ENCODE assay signal across 8 cellular contexts in genomic region chr1:44036409-44037111, GRCh38. TPM values are rescaled to one million over a fixed set of nuclear protein-coding genes. Genes with fewer than 3 reads are reported as not detected.
DNase-seq lines count a peak whose midpoint lies in the region; ATAC-seq and TF ChIP-seq lines count a peak whose summit lies in the region.

No MANE protein-coding gene starts in this region.

- BruUV-seq in Caco-2 (replicated peaks; lab: Mats Ljungman, UMichigan) (no TSS peak), PC-9 (replicated peaks; lab: Mats Ljungman, UMichigan) (no TSS peak)

- H3K27me3 ChIP-seq in Caco-2 (replicated peaks; ENCODE audit: control insufficient read depth, insufficient read depth, low read length) (no peaks in the 10 kb centered on the region), PC-9 (ENCODE audit: insufficient read depth, low read depth) (no peaks in the 10 kb centered on the region), esophagus squamous epithelium (no peaks in the 10 kb centered on the region)

- H3F3A ChIP-seq in PC-9 (ENCODE audit: insufficient read depth, low read depth): peaks cover 31% of the 10 kb centered on the region; the same call in 1 of the 2 replicates

- H3K9me3 ChIP-seq in Caco-2: no peaks in the 10 kb centered on the region
- H3K9me3 ChIP-seq in PC-9 (ENCODE audit: insufficient read depth, low read depth): no peaks in the 10 kb centered on the region
- H3K9me3 ChIP-seq in esophagus squamous epithelium: no peaks in the 10 kb centered on the region

- H3K36me3 ChIP-seq in Caco-2 (ENCODE audit: control insufficient read depth, insufficient read depth, low read length) (no peaks in the 10 kb centered on the region), PC-9 (ENCODE audit: low read depth) (no peaks in the 10 kb centered on the region), esophagus squamous epithelium (no peaks in the 10 kb centered on the region)

- CTCF ChIA-PET in Caco-2 (lab: Charles Lee): interaction anchor here (0.7 to 1.8 kb wide), 7 partner anchors 12 to 273 kb away, joined by 3 to 16 read pairs (median 4); no protein-coding TSS in a partner anchor
- CTCF ChIA-PET in PC-9 (lab: Charles Lee): interaction anchor here (0.6 to 2.5 kb wide), 6 partner anchors 12 to 274 kb away, joined by 3 to 25 read pairs (median 4); no protein-coding TSS in a partner anchor

- no peak overlapping the region for H2AFZ ChIP-seq in PC-9

- TF ChIP-seq POLR2A in esophagus squamous epithelium (IDR thresholded peaks at IDR 0.05): no peak

- H3K9me2 ChIP-seq in PC-9 (ENCODE audit: insufficient read depth): no peaks in the 10 kb centered on the region

- peak overlapping the region; percentile 20; the same call in 1 of the 2 replicates for H3K27ac ChIP-seq in PC-9
- peak overlapping the region; percentile 26 to 71 (median 62) for H3K27ac ChIP-seq in esophagus squamous epithelium
- peak overlapping the region; percentile 89 for H3K27ac ChIP-seq in substantia nigra (ENCODE audit: low read depth, low read length, poor library complexity, severe bottlenecking)

- H3K36me3 Mint-ChIP-seq in Caco-2 (ENCODE audit: insufficient read depth, unreplicated experiment): no peaks in the 10 kb centered on the region
- no peaks in the 10 kb centered on the region for H3K36me3 Mint-ChIP-seq in activated T-cell treated with anti-CD3 and anti-CD28 coated beads, Interleukin-2, amount 50 U/mL, for 24 hours (ENCODE audit: low read depth)
- no peaks in the 10 kb centered on the region for H3K36me3 Mint-ChIP-seq in natural killer cell treated with Interleukin-12 subunit alpha and Interleukin-12 subunit beta and Interleukin-15 and Interleukin-18, amount 100 ng/mL, for 72 hours

- H3K79me2 ChIP-seq in PC-9 (ENCODE audit: low read depth): no peaks in the 10 kb centered on the region

- H3K27ac Mint-ChIP-seq in Caco-2 (ENCODE audit: unreplicated experiment): peak overlapping the region; percentile 48
- no peak overlapping the region for H3K27ac Mint-ChIP-seq in activated T-cell treated with anti-CD3 and anti-CD28 coated beads, Interleukin-2, amount 50 U/mL, for 24 hours
- no peak overlapping the region for H3K27ac Mint-ChIP-seq in natural killer cell treated with Interleukin-12 subunit alpha and Interleukin-12 subunit beta and Interleukin-15 and Interleukin-18, amount 100 ng/mL, for 72 hours

- POLR2A ChIA-PET in Caco-2 (lab: Charles Lee) (no interaction called here), PC-9 (lab: Charles Lee; ENCODE audit: unreplicated experiment) (no interaction called here)

- no peaks in the 10 kb centered on the region for H4K20me1 ChIP-seq in PC-9 (ENCODE audit: insufficient read depth)

- H3K4me1 ChIP-seq in Caco-2: peaks cover 15% of the 10 kb centered on the region
- peaks cover 27% of the 10 kb centered on the region for H3K4me1 ChIP-seq in PC-9 (replicated peaks; ENCODE audit: insufficient read depth)
- H3K4me1 ChIP-seq in esophagus squamous epithelium: peaks cover 8 to 57% (median 33%) of the 10 kb centered on the region in 3 donors

- H3K4me3 Mint-ChIP-seq in Caco-2 (ENCODE audit: unreplicated experiment): no peak overlapping the region
- H3K4me3 Mint-ChIP-seq in activated T-cell treated with anti-CD3 and anti-CD28 coated beads, Interleukin-2, amount 50 U/mL, for 24 hours: no peak overlapping the region
- no peak overlapping the region for H3K4me3 Mint-ChIP-seq in natural killer cell treated with Interleukin-12 subunit alpha and Interleukin-12 subunit beta and Interleukin-15 and Interleukin-18, amount 100 ng/mL, for 72 hours

- peak; percentile 66 to 75 for DNase-seq in Caco-2
- peak in 72 of 76 experiments; percentile 52 to 91 (median 79) for DNase-seq in HUDEP-2 (lab: John Stamatoyannopoulos, UW; ENCODE audit: unreplicated experiment in 76 of 76)
- peak; percentile 59 to 77 for DNase-seq in PC-9
- peak; percentile 77 for DNase-seq in activated T-cell treated with anti-CD3 and anti-CD28 coated beads, Interleukin-2, amount 50 U/mL, for 24 hours
- DNase-seq in esophagus squamous epithelium (lab: John Stamatoyannopoulos, UW): no peak
- peak; percentile 70 for DNase-seq in natural killer cell treated with Interleukin-12 subunit alpha and Interleukin-12 subunit beta and Interleukin-15 and Interleukin-18, amount 100 ng/mL, for 72 hours (ENCODE audit: low spot score)
- DNase-seq in substantia nigra (lab: John Stamatoyannopoulos, UW): peak in 45 of 49 donors; percentile 15 to 82 (median 65)

- H3K4me3 ChIP-seq in Caco-2 (ENCODE audit: low read depth, low read length) (no peak overlapping the region), PC-9 (no peak overlapping the region), esophagus squamous epithelium (no peak overlapping the region)

- TF ChIP-seq CTCF in Caco-2 (IDR thresholded peaks at IDR 0.05; ENCODE audit: insufficient read depth in 1 of 2, low read depth in 1 of 2, low read length in 1 of 2, severe bottlenecking in 1 of 2, unreplicated experiment in 1 of 2) (peak; percentile 59 to 81), PC-9 (conservative IDR thresholded peaks at IDR 0.05) (peak; percentile 89), esophagus squamous epithelium (IDR thresholded peaks at IDR 0.05) (peak; percentile 73 to 93 (median 86))

- H3K4me2 ChIP-seq in PC-9: no peak overlapping the region

- intact Hi-C loops in Caco-2 (cut with micrococcal nuclease; ENCODE audit: unreplicated experiment) (loop anchor here (1.0 to 5.0 kb wide), 3 partner anchors 31 to 274 kb away; no protein-coding TSS in a partner anchor), PC-9 (cut with micrococcal nuclease; ENCODE audit: unreplicated experiment) (loop anchor here (1.0 to 10.0 kb wide), 6 partner anchors 31 to 768 kb away; partner anchors contain the start of genes BTBD19, DYNLT4, HYI and PLK3), esophagus squamous epithelium (cut with DNase I) (loop anchor here (5.0 to 10.0 kb wide), 2 partner anchors 34 to 92 kb away; partner anchors contain the start of gene IPO13)

- peak; percentile 69 for ATAC-seq in natural killer cell treated with Interleukin-12 subunit alpha and Interleukin-12 subunit beta and Interleukin-15 and Interleukin-18, amount 100 ng/mL, for 72 hours
- ATAC-seq in HG02588 (IDR thresholded peaks at IDR 0.05; ENCODE audit: unreplicated experiment): no peak

- H3K27me3 Mint-ChIP-seq in Caco-2 (ENCODE audit: insufficient read depth, unreplicated experiment): no peaks in the 10 kb centered on the region
- peaks cover 6% of the 10 kb centered on the region for H3K27me3 Mint-ChIP-seq in activated T-cell treated with anti-CD3 and anti-CD28 coated beads, Interleukin-2, amount 50 U/mL, for 24 hours
- peaks cover 6 to 7% of the 10 kb centered on the region in 2 donors for H3K27me3 Mint-ChIP-seq in natural killer cell treated with Interleukin-12 subunit alpha and Interleukin-12 subunit beta and Interleukin-15 and Interleukin-18, amount 100 ng/mL, for 72 hours

- H3K4me1 Mint-ChIP-seq in Caco-2 (ENCODE audit: low read depth, unreplicated experiment): peaks cover 16% of the 10 kb centered on the region
- peaks cover 11% of the 10 kb centered on the region for H3K4me1 Mint-ChIP-seq in activated T-cell treated with anti-CD3 and anti-CD28 coated beads, Interleukin-2, amount 50 U/mL, for 24 hours (ENCODE audit: low read depth)
- no peaks in the 10 kb centered on the region for H3K4me1 Mint-ChIP-seq in natural killer cell treated with Interleukin-12 subunit alpha and Interleukin-12 subunit beta and Interleukin-15 and Interleukin-18, amount 100 ng/mL, for 72 hours (ENCODE audit: low read depth in 2 of 2)

- H3K9me3 Mint-ChIP-seq in Caco-2 (ENCODE audit: unreplicated experiment): no peaks in the 10 kb centered on the region
- H3K9me3 Mint-ChIP-seq in activated T-cell treated with anti-CD3 and anti-CD28 coated beads, Interleukin-2, amount 50 U/mL, for 24 hours: no peaks in the 10 kb centered on the region
- H3K9me3 Mint-ChIP-seq in natural killer cell treated with Interleukin-12 subunit alpha and Interleukin-12 subunit beta and Interleukin-15 and Interleukin-18, amount 100 ng/mL, for 72 hours: no peaks in the 10 kb centered on the region

- 8% methylated on average over 6 of the region's 6 CpGs for WGBS in esophagus squamous epithelium, 2 donors

RNA-seq across cellular contexts. Expression of gene SLC6A9, which starts 5.3 kb away (rescaled TPM):
- total RNA-seq in Caco-2 (2022) (35.9 and 45.0 TPM in 2 replicates), PC-9 (2021) (57.7 and 70.1 TPM in 2 replicates), esophagus squamous epithelium (10 to 100 TPM; 10.4 to 40.0 (median 23.2) TPM)
- 1 to 10 TPM; 3.5 to 4.5 TPM for total RNA-seq in natural killer cell treated with Interleukin-12 subunit alpha and Interleukin-12 subunit beta and Interleukin-15 and Interleukin-18, amount 100 ng/mL, for 72 hours

RNA-seq across cellular contexts. Expression of gene CCDC24, which starts 45.2 kb away (rescaled TPM):
- total RNA-seq in Caco-2 (2022): 5.1 and 5.2 TPM in 2 replicates
- total RNA-seq in PC-9 (2021): 47.9 and 56.5 TPM in 2 replicates
- total RNA-seq in esophagus squamous epithelium: 1 to 10 TPM; 3.0 to 7.3 (median 4.7) TPM
- 1 to 10 TPM; 1.8 to 2.9 TPM for total RNA-seq in natural killer cell treated with Interleukin-12 subunit alpha and Interleukin-12 subunit beta and Interleukin-15 and Interleukin-18, amount 100 ng/mL, for 72 hours

RNA-seq across cellular contexts. Expression of gene B4GALT2, which starts 57.5 kb away (rescaled TPM):
- total RNA-seq in Caco-2 (2022) (28.6 and 31.5 TPM in 2 replicates), PC-9 (2021) (66.2 and 72.9 TPM in 2 replicates), esophagus squamous epithelium (10 to 100 TPM; 38.9 to 59.3 (median 48.3) TPM)
- total RNA-seq in natural killer cell treated with Interleukin-12 subunit alpha and Interleukin-12 subunit beta and Interleukin-15 and Interleukin-18, amount 100 ng/mL, for 72 hours: 10 to 100 TPM; 12.8 to 48.6 TPM

Comparison
In these comparisons a context has a peak if more than half of its experiments do, and no peak if none do; other contexts are left out.
1. H3K27ac ChIP-seq: peak in every context shown above with its lines; median percentile 89 in substantia nigra; 62 in esophagus squamous epithelium; 20 in PC-9.